In genomic region chr20:61569836-61570235, GRCh38 we compare ENCODE assay signal across 14 cellular contexts.
"Had no signal": no experiment of that assay in that cellular context is flagged by ENCODE, and none has a peak within 500 bp of the region (broad histone marks: within the 10 kb centered on the region; RNA-seq: fewer than 3 reads in every experiment).

No MANE protein-coding gene starts in this region.

- H3K27ac ChIP-seq: dorsolateral prefrontal cortex, esophagus squamous epithelium, left lung, parathyroid adenoma, right atrium auricular region, transverse colon had no signal

- H2AFZ ChIP-seq: parathyroid adenoma had no signal

- H3K9ac ChIP-seq: parathyroid adenoma had no signal

- H3K4me3 ChIP-seq: dorsolateral prefrontal cortex, esophagus squamous epithelium, left lung, right atrium auricular region, transverse colon had no signal

- H3K36me3 ChIP-seq: esophagus squamous epithelium, left lung, right atrium auricular region, transverse colon had no signal

- H3K4me1 ChIP-seq: left lung, parathyroid adenoma, right atrium auricular region, transverse colon had no signal

- H3K27me3 ChIP-seq: dorsolateral prefrontal cortex, right atrium auricular region, transverse colon had no signal

- H3K9me3 ChIP-seq: esophagus squamous epithelium, right atrium auricular region, transverse colon had no signal

- DNase-seq: activated CD4-positive, alpha-beta memory T cell treated with anti-CD3 and anti-CD28 coated beads for 36 hours; activated CD8-positive, alpha-beta memory T cell treated with anti-CD3 and anti-CD28 coated beads, Interleukin-2, amount 50 U/mL, for 4 hours; dorsolateral prefrontal cortex; esophagus squamous epithelium; foreskin fibroblast; left lung; mesenchymal stem cell; small intestine; T-helper 9 cell; transverse colon had no signal

- ATAC-seq: left lung; natural killer cell treated with Interleukin-12 subunit alpha and Interleukin-12 subunit beta and Interleukin-15 and Interleukin-18, amount 100 ng/mL, for 72 hours; stimulated activated effector memory CD8-positive, alpha-beta T cell treated with anti-CD3 and anti-CD28 coated beads, Interleukin-12 subunit alpha, Interleukin-12 subunit beta, amount 100 ng/mL, for 72 hours had no signal

- FAIRE-seq: small intestine had no signal
